1 cellular context compared by ENCODE assay signal in genomic region chr15:72474912-72475601, GRCh38.
TF ChIP-seq lines count a peak whose summit lies in the region.

No MANE protein-coding gene starts in this region.

TF ChIP-seq in K562, 482 proteins besides CTCF, POLR2A, EP300 and RAD21 (continued from another document and continues in another):
- TF ChIP-seq ARID4B (CRISPR knock-in tag; IDR thresholded peaks at IDR 0.05), result peak; percentile 75
- peak; percentile 95 for TF ChIP-seq CHD1 (IDR thresholded peaks at IDR 0.05; ENCODE audit: low read length)
- TF ChIP-seq NFE2L1 (tag; IDR thresholded peaks at IDR 0.05; ENCODE audit: borderline replicate concordance, low read depth), result no peak
- TF ChIP-seq USF1 (CRISPR knock-in tag; IDR thresholded peaks at IDR 0.05), result peak; percentile 28; the same call in 1 of the 2 replicates
- TF ChIP-seq MAZ (CRISPR knock-in tag; conservative IDR thresholded peaks at IDR 0.05 in 1 of 2, IDR thresholded peaks at IDR 0.05 in 1 of 2), result peak in 1 of 2 experiments; percentile 49; a peak in 2 of 4 replicates
- peak in 1 of 2 experiments; percentile 24; a peak in 2 of 4 replicates for TF ChIP-seq SIN3A (IDR thresholded peaks at IDR 0.05; ENCODE audit: borderline replicate concordance in 2 of 2, control insufficient read depth in 1 of 2, low read depth in 2 of 2, low read length in 2 of 2)
- no peak for TF ChIP-seq SMAD1 (IDR thresholded peaks at IDR 0.05; ENCODE audit: low read depth, low read length, partially characterized antibody)
- TF ChIP-seq RBBP5 (IDR thresholded peaks at IDR 0.05; ENCODE audit: borderline replicate concordance, insufficient read depth, low read length, poor library complexity, severe bottlenecking), result peak; percentile 74
- peak; percentile 84; the same call in 1 of the 2 replicates for TF ChIP-seq HMGXB4 (CRISPR knock-in tag; IDR thresholded peaks at IDR 0.05)
- TF ChIP-seq MAX (CRISPR knock-in tag; IDR thresholded peaks at IDR 0.05), result peak; percentile 69; the same call in 1 of the 2 replicates
- peak; percentile 58; the same call in 1 of the 2 replicates for TF ChIP-seq TAF7 (tag; IDR thresholded peaks at IDR 0.05)
- TF ChIP-seq IRF9 (tag; IDR thresholded peaks at IDR 0.05), result no peak
- TF ChIP-seq GMEB1 (CRISPR knock-in tag; IDR thresholded peaks at IDR 0.05), result peak; percentile 14; the same call in 1 of the 2 replicates
- TF ChIP-seq FOXP4 (CRISPR knock-in tag; IDR thresholded peaks at IDR 0.05; ENCODE audit: borderline replicate concordance), result peak; percentile 92; the same call in 1 of the 2 replicates
- no peak for TF ChIP-seq CREM (IDR thresholded peaks at IDR 0.05; ENCODE audit: low read depth)
- TF ChIP-seq RBFOX2 (IDR thresholded peaks at IDR 0.05; ENCODE audit: low read depth, low read length), result peak; percentile 75
- peak; percentile 78 for TF ChIP-seq TBP (optimal IDR thresholded peaks at IDR 0.05; ENCODE audit: low read depth, low read length)
- peak; percentile 22 for TF ChIP-seq HMGN3 (IDR thresholded peaks at IDR 0.05; ENCODE audit: borderline replicate concordance, extremely low read depth, insufficient read length, low read depth, low read length)
- peak; percentile 20; the same call in 1 of the 2 replicates for TF ChIP-seq HCFC1 (IDR thresholded peaks at IDR 0.05; ENCODE audit: low read depth, low read length)
- 0 out of 2 replicates have a peak, but pooled peaks have one; percentile 7 for TF ChIP-seq ZNF121 (CRISPR knock-in tag; conservative IDR thresholded peaks at IDR 0.05)
- peak; percentile 48; the same call in 1 of the 2 replicates for TF ChIP-seq ZNF609 (CRISPR knock-in tag; IDR thresholded peaks at IDR 0.05; ENCODE audit: borderline replicate concordance)
- TF ChIP-seq ZZZ3 (IDR thresholded peaks at IDR 0.05), result peak; percentile 72; the same call in 1 of the 2 replicates
- peak; percentile 73 for TF ChIP-seq MYC (IDR thresholded peaks at IDR 0.05; ENCODE audit: low read depth, low read length)
- no peak for TF ChIP-seq MYC (CRISPR knock-in tag; IDR thresholded peaks at IDR 0.05; ENCODE audit: borderline replicate concordance, low read depth)
- no peak for TF ChIP-seq NFRKB (IDR thresholded peaks at IDR 0.05; ENCODE audit: low read depth)
- TF ChIP-seq ZBTB49 (CRISPR knock-in tag; IDR thresholded peaks at IDR 0.05; ENCODE audit: borderline replicate concordance), result 0 out of 2 replicates have a peak, but pooled peaks have one; percentile 39
- TF ChIP-seq PRPF4 (IDR thresholded peaks at IDR 0.05; ENCODE audit: insufficient read depth, low read depth, low read length, poor library complexity, severe bottlenecking), result peak; percentile 42
- TF ChIP-seq RBM22 (IDR thresholded peaks at IDR 0.05; ENCODE audit: low read depth, low read length, poor library complexity, severe bottlenecking), result peak; percentile 65
- TF ChIP-seq EWSR1 (IDR thresholded peaks at IDR 0.05; ENCODE audit: borderline replicate concordance, low read depth, partially characterized antibody), result no peak
- peak; percentile 16 to 29; a peak in 1 of 4 replicates for TF ChIP-seq MNT (conservative IDR thresholded peaks at IDR 0.05)
- no peak for TF ChIP-seq MED1 (CRISPR knock-in tag; IDR thresholded peaks at IDR 0.05; ENCODE audit: borderline replicate concordance)
- TF ChIP-seq TEAD1 (CRISPR knock-in tag; IDR thresholded peaks at IDR 0.05), result peak in 1 of 2 experiments; percentile 63; a peak in 2 of 4 replicates
- peak; percentile 48; the same call in 1 of the 2 replicates for TF ChIP-seq CEBPB (tag; IDR thresholded peaks at IDR 0.05)
- no peak for TF ChIP-seq SMARCA5 (IDR thresholded peaks at IDR 0.05)
